In the genomic region with DNA sequence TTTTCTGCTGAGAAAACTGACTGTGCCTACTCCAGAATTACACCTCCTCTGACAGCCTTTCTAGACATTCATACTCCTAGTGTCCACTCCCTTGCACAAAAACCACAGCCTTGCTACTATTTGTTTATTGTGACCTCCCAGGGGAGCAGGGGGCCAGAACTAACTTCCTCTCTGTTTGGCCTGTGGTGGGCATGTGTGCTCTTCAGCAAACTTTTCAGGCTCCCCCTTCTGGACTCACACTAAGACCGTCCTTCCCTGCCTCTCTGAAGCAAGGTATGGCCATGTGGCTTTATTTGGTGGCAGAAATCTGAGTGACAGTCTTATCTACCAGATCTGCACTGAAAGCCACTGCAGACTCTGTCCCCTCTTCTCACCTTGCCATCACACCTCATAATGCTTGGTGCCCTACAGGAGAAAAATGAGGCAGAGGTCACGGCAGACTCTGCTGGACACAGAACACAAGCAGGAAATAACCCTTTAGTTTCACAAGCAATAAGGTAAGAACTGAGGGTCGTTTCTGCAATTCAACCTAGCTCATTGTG, we compare ENCODE assay signal across 2 cellular contexts.
TF ChIP-seq lines count a peak whose summit lies in the region.

No MANE protein-coding gene starts in this region.

TF ChIP-seq in GM23338, 12 proteins besides CTCF, POLR2A, EP300 and RAD21 (continued from another document):
- TF ChIP-seq, protein P1, sequence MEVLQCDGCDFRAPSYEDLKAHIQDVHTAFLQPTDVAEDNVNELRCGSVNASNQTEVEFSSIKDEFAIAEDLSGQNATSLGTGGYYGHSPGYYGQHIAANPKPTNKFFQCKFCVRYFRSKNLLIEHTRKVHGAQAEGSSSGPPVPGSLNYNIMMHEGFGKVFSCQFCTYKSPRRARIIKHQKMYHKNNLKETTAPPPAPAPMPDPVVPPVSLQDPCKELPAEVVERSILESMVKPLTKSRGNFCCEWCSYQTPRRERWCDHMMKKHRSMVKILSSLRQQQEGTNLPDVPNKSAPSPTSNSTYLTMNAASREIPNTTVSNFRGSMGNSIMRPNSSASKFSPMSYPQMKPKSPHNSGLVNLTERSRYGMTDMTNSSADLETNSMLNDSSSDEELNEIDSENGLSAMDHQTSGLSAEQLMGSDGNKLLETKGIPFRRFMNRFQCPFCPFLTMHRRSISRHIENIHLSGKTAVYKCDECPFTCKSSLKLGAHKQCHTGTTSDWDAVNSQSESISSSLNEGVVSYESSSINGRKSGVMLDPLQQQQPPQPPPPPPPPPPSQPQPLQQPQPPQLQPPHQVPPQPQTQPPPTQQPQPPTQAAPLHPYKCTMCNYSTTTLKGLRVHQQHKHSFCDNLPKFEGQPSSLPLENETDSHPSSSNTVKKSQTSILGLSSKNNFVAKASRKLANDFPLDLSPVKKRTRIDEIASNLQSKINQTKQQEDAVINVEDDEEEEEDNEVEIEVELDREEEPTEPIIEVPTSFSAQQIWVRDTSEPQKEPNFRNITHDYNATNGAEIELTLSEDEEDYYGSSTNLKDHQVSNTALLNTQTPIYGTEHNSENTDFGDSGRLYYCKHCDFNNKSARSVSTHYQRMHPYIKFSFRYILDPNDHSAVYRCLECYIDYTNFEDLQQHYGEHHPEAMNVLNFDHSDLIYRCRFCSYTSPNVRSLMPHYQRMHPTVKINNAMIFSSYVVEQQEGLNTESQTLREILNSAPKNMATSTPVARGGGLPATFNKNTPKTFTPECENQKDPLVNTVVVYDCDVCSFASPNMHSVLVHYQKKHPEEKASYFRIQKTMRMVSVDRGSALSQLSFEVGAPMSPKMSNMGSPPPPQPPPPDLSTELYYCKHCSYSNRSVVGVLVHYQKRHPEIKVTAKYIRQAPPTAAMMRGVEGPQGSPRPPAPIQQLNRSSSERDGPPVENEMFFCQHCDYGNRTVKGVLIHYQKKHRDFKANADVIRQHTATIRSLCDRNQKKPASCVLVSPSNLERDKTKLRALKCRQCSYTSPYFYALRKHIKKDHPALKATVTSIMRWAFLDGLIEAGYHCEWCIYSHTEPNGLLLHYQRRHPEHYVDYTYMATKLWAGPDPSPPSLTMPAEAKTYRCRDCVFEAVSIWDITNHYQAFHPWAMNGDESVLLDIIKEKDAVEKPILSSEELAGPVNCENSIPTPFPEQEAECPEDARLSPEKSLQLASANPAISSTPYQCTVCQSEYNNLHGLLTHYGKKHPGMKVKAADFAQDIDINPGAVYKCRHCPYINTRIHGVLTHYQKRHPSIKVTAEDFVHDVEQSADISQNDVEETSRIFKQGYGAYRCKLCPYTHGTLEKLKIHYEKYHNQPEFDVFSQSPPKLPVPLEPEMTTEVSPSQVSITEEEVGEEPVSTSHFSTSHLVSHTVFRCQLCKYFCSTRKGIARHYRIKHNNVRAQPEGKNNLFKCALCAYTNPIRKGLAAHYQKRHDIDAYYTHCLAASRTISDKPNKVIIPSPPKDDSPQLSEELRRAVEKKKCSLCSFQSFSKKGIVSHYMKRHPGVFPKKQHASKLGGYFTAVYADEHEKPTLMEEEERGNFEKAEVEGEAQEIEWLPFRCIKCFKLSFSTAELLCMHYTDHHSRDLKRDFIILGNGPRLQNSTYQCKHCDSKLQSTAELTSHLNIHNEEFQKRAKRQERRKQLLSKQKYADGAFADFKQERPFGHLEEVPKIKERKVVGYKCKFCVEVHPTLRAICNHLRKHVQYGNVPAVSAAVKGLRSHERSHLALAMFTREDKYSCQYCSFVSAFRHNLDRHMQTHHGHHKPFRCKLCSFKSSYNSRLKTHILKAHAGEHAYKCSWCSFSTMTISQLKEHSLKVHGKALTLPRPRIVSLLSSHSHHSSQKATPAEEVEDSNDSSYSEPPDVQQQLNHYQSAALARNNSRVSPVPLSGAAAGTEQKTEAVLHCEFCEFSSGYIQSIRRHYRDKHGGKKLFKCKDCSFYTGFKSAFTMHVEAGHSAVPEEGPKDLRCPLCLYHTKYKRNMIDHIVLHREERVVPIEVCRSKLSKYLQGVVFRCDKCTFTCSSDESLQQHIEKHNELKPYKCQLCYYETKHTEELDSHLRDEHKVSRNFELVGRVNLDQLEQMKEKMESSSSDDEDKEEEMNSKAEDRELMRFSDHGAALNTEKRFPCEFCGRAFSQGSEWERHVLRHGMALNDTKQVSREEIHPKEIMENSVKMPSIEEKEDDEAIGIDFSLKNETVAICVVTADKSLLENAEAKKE (CRISPR knock-in tag; IDR thresholded peaks at IDR 0.05) = no peak

TF ChIP-seq in WTC11, 78 proteins besides CTCF, POLR2A, EP300 and RAD21 (continued from another document):
- TF ChIP-seq, protein P2, sequence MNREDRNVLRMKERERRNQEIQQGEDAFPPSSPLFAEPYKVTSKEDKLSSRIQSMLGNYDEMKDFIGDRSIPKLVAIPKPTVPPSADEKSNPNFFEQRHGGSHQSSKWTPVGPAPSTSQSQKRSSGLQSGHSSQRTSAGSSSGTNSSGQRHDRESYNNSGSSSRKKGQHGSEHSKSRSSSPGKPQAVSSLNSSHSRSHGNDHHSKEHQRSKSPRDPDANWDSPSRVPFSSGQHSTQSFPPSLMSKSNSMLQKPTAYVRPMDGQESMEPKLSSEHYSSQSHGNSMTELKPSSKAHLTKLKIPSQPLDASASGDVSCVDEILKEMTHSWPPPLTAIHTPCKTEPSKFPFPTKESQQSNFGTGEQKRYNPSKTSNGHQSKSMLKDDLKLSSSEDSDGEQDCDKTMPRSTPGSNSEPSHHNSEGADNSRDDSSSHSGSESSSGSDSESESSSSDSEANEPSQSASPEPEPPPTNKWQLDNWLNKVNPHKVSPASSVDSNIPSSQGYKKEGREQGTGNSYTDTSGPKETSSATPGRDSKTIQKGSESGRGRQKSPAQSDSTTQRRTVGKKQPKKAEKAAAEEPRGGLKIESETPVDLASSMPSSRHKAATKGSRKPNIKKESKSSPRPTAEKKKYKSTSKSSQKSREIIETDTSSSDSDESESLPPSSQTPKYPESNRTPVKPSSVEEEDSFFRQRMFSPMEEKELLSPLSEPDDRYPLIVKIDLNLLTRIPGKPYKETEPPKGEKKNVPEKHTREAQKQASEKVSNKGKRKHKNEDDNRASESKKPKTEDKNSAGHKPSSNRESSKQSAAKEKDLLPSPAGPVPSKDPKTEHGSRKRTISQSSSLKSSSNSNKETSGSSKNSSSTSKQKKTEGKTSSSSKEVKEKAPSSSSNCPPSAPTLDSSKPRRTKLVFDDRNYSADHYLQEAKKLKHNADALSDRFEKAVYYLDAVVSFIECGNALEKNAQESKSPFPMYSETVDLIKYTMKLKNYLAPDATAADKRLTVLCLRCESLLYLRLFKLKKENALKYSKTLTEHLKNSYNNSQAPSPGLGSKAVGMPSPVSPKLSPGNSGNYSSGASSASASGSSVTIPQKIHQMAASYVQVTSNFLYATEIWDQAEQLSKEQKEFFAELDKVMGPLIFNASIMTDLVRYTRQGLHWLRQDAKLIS (CRISPR knock-in tag; IDR thresholded peaks at IDR 0.05; ENCODE audit: borderline replicate concordance) = no peak
- TF ChIP-seq USF1 (CRISPR knock-in tag; IDR thresholded peaks at IDR 0.05) (no peak), ZNF219 (CRISPR knock-in tag; IDR thresholded peaks at IDR 0.05; ENCODE audit: borderline replicate concordance) (no peak), MYBL2 (CRISPR knock-in tag; IDR thresholded peaks at IDR 0.05) (no peak), GRHL2 (CRISPR knock-in tag; IDR thresholded peaks at IDR 0.05; ENCODE audit: insufficient replicate concordance, severe bottlenecking) (no peak), RORB (CRISPR knock-in tag; IDR thresholded peaks at IDR 0.05) (no peak), ESRRA (CRISPR knock-in tag; IDR thresholded peaks at IDR 0.05; ENCODE audit: borderline replicate concordance) (no peak), SOX15 (CRISPR knock-in tag; IDR thresholded peaks at IDR 0.05) (no peak), SMAD4 (CRISPR knock-in tag; IDR thresholded peaks at IDR 0.05) (no peak), ZNF317 (CRISPR knock-in tag; IDR thresholded peaks at IDR 0.05; ENCODE audit: borderline replicate concordance, low read depth) (no peak)
- TF ChIP-seq, protein P3, sequence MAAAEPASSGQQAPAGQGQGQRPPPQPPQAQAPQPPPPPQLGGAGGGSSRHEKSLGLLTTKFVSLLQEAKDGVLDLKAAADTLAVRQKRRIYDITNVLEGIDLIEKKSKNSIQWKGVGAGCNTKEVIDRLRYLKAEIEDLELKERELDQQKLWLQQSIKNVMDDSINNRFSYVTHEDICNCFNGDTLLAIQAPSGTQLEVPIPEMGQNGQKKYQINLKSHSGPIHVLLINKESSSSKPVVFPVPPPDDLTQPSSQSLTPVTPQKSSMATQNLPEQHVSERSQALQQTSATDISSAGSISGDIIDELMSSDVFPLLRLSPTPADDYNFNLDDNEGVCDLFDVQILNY (CRISPR knock-in tag; IDR thresholded peaks at IDR 0.05) = no peak
- TF ChIP-seq, protein P4, sequence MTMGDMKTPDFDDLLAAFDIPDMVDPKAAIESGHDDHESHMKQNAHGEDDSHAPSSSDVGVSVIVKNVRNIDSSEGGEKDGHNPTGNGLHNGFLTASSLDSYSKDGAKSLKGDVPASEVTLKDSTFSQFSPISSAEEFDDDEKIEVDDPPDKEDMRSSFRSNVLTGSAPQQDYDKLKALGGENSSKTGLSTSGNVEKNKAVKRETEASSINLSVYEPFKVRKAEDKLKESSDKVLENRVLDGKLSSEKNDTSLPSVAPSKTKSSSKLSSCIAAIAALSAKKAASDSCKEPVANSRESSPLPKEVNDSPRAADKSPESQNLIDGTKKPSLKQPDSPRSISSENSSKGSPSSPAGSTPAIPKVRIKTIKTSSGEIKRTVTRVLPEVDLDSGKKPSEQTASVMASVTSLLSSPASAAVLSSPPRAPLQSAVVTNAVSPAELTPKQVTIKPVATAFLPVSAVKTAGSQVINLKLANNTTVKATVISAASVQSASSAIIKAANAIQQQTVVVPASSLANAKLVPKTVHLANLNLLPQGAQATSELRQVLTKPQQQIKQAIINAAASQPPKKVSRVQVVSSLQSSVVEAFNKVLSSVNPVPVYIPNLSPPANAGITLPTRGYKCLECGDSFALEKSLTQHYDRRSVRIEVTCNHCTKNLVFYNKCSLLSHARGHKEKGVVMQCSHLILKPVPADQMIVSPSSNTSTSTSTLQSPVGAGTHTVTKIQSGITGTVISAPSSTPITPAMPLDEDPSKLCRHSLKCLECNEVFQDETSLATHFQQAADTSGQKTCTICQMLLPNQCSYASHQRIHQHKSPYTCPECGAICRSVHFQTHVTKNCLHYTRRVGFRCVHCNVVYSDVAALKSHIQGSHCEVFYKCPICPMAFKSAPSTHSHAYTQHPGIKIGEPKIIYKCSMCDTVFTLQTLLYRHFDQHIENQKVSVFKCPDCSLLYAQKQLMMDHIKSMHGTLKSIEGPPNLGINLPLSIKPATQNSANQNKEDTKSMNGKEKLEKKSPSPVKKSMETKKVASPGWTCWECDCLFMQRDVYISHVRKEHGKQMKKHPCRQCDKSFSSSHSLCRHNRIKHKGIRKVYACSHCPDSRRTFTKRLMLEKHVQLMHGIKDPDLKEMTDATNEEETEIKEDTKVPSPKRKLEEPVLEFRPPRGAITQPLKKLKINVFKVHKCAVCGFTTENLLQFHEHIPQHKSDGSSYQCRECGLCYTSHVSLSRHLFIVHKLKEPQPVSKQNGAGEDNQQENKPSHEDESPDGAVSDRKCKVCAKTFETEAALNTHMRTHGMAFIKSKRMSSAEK (CRISPR knock-in tag; IDR thresholded peaks at IDR 0.05; ENCODE audit: borderline replicate concordance) = no peak
TF ChIP-seq in WTC11: peak in this region for 0.
